Comparison of ENCODE assay signal across 1 cellular context in the genomic region with DNA sequence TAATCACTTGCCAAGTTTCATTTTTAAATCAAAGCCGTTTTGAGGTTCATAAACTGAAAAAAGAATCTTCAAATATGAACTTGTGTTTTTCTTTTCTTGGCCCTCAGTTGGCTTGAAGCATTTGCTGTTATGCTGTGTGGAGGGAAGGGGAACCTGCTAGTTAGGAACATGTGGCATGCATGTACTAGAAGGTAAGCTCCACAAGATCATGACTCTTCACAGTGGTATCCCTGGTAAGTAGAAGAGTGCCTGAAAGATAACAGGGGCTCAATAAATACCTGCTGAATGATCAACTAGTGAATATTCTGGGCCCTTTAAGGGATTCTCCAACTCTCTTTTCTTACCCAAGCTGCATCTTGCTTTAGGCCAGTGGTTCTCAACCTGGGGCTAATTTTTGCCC.
TF ChIP-seq lines count a peak whose summit lies in the region.

No MANE protein-coding gene starts in this region.

TF ChIP-seq in IMR-90, 13 proteins besides CTCF, POLR2A, EP300 and RAD21 (continued from another document):
- no peak for TF ChIP-seq MAFK (IDR thresholded peaks at IDR 0.05; ENCODE audit: low read depth, low read length)
- TF ChIP-seq RCOR1 (IDR thresholded peaks at IDR 0.05; ENCODE audit: insufficient replicate concordance, low read length) = no peak
- TF ChIP-seq, protein P1, sequence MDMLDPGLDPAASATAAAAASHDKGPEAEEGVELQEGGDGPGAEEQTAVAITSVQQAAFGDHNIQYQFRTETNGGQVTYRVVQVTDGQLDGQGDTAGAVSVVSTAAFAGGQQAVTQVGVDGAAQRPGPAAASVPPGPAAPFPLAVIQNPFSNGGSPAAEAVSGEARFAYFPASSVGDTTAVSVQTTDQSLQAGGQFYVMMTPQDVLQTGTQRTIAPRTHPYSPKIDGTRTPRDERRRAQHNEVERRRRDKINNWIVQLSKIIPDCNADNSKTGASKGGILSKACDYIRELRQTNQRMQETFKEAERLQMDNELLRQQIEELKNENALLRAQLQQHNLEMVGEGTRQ (IDR thresholded peaks at IDR 0.05; ENCODE audit: low read depth, low read length) = no peak
- TF ChIP-seq RFX5 (IDR thresholded peaks at IDR 0.05; ENCODE audit: low read depth, low read length) = no peak
- no peak for TF ChIP-seq ELK1 (IDR thresholded peaks at IDR 0.05; ENCODE audit: borderline replicate concordance, low read depth, low read length)
- no peak for TF ChIP-seq BHLHE40 (IDR thresholded peaks at IDR 0.05; ENCODE audit: low read depth, low read length)
